In genomic region chr11:10483174-10483573, GRCh38 we compare ENCODE assay signal across 16 cellular contexts.
"Had no signal": no experiment of that assay in that cellular context is flagged by ENCODE, and none has a peak within 500 bp of the region (broad histone marks: within the 10 kb centered on the region; RNA-seq: fewer than 3 reads in every experiment).

No MANE protein-coding gene starts in this region.

- H3K27me3 Mint-ChIP-seq: dendritic cell treated with granulocyte-macrophage colony-stimulating factor and Interleukin-4, amounts not matched to agents 40 ng/mL and 50 ng/mL, for 4 days; effector memory CD8-positive, alpha-beta T cell; naive B cell; stimulated activated memory B cell treated with anti-CD40 and anti-IgM and Interleukin-4, amounts not matched to agents 10 μg/mL and 1 μg/mL and 100 μg/mL, for 72 hours; stimulated activated naive CD8-positive, alpha-beta T cell treated with anti-CD3 and anti-CD28 coated beads, Interleukin-15, Interleukin-2, amounts not matched to agents 100 ng/mL and 50 ng/mL, for 24 hours had no signal

- H3K9me3 Mint-ChIP-seq: dendritic cell treated with granulocyte-macrophage colony-stimulating factor and Interleukin-4, amounts not matched to agents 40 ng/mL and 50 ng/mL, for 4 days; effector memory CD8-positive, alpha-beta T cell; naive B cell; nephron; stimulated activated memory B cell treated with anti-CD40 and anti-IgM and Interleukin-4, amounts not matched to agents 10 μg/mL and 1 μg/mL and 100 μg/mL, for 72 hours; stimulated activated naive CD8-positive, alpha-beta T cell treated with anti-CD3 and anti-CD28 coated beads, Interleukin-15, Interleukin-2, amounts not matched to agents 100 ng/mL and 50 ng/mL, for 24 hours had no signal

- ATAC-seq: effector memory CD8-positive, alpha-beta T cell; left cardiac atrium; left ventricle myocardium superior; stimulated activated memory B cell treated with anti-CD40 and anti-IgM and Interleukin-4, amounts not matched to agents 10 μg/mL and 1 μg/mL and 100 μg/mL, for 72 hours had no signal

- H3K4me3 Mint-ChIP-seq: dendritic cell treated with granulocyte-macrophage colony-stimulating factor and Interleukin-4, amounts not matched to agents 40 ng/mL and 50 ng/mL, for 4 days; effector memory CD8-positive, alpha-beta T cell; naive B cell; nephron; stimulated activated memory B cell treated with anti-CD40 and anti-IgM and Interleukin-4, amounts not matched to agents 10 μg/mL and 1 μg/mL and 100 μg/mL, for 72 hours; stimulated activated naive CD8-positive, alpha-beta T cell treated with anti-CD3 and anti-CD28 coated beads, Interleukin-15, Interleukin-2, amounts not matched to agents 100 ng/mL and 50 ng/mL, for 24 hours had no signal

- H3K27ac Mint-ChIP-seq: dendritic cell treated with granulocyte-macrophage colony-stimulating factor and Interleukin-4, amounts not matched to agents 40 ng/mL and 50 ng/mL, for 4 days; nephron; stimulated activated memory B cell treated with anti-CD40 and anti-IgM and Interleukin-4, amounts not matched to agents 10 μg/mL and 1 μg/mL and 100 μg/mL, for 72 hours; stimulated activated naive CD8-positive, alpha-beta T cell treated with anti-CD3 and anti-CD28 coated beads, Interleukin-15, Interleukin-2, amounts not matched to agents 100 ng/mL and 50 ng/mL, for 24 hours had no signal

- DNase-seq: effector memory CD8-positive, alpha-beta T cell; erythroblast; foreskin melanocyte; kidney; left cardiac atrium; left ventricle myocardium superior; mesendoderm; naive B cell; occipital lobe; stimulated activated CD4-positive, alpha-beta T cell treated with anti-CD3 and anti-CD28 coated beads, Interleukin-4, amount 100 ng/mL, for 1 hour; stimulated activated CD8-positive, alpha-beta memory T cell treated with anti-CD3 and anti-CD28 coated beads, Interleukin-4, amount 100 ng/mL, for 48 hours; transverse colon had no signal
